Comparison of ENCODE assay signal across 17 cellular contexts in genomic region chr20:32526125-32526524, GRCh38. TPM values are rescaled to one million over a fixed set of nuclear protein-coding genes. Genes with fewer than 3 reads are reported as not detected.
DNase-seq lines count a peak whose midpoint lies in the region; ATAC-seq and TF ChIP-seq lines count a peak whose summit lies in the region.
"Had no signal": no experiment of that assay in that cellular context is flagged by ENCODE, and none has a peak within 500 bp of the region (broad histone marks: within the 10 kb centered on the region; RNA-seq: fewer than 3 reads in every experiment).

No MANE protein-coding gene starts in this region.

- H3K4me3 ChIP-seq in Caco-2 (ENCODE audit: low read depth, low read length) = no peak overlapping the region
- H3K4me3 ChIP-seq: esophagus squamous epithelium, right atrium auricular region had no signal

- intact Hi-C loops in left ventricle myocardium superior (cut with micrococcal nuclease) (no loop called here), left cardiac atrium (cut with DNase I) (no loop called here), activated B cell treated with CpG ODN at 0.5 μM for 24 hours (cut with micrococcal nuclease) (no loop called here), Caco-2 (cut with micrococcal nuclease; ENCODE audit: unreplicated experiment) (no loop called here)

- H3K36me3 Mint-ChIP-seq in activated B cell treated with CpG ODN at 0.5 μM for 24 hours (ENCODE audit: low read depth) (no peaks in the 10 kb centered on the region), glutamatergic neuron (ENCODE audit: unreplicated experiment) (no peaks in the 10 kb centered on the region), Caco-2 (ENCODE audit: insufficient read depth, unreplicated experiment) (no peaks in the 10 kb centered on the region)

- ATAC-seq in left ventricle myocardium superior = no peak
- no peak for ATAC-seq in left cardiac atrium
- no peak for ATAC-seq in activated B cell treated with CpG ODN at 0.5 μM for 24 hours (ENCODE audit: low read depth)
- ATAC-seq in GM21786 (IDR thresholded peaks at IDR 0.05; ENCODE audit: unreplicated experiment) = no peak
- ATAC-seq in GM18505 (IDR thresholded peaks at IDR 0.05; ENCODE audit: unreplicated experiment) = no peak
- ATAC-seq: HCT116 had no signal

- TF ChIP-seq CTCF in activated B cell treated with CpG ODN at 0.5 μM for 24 hours (IDR thresholded peaks at IDR 0.05) (no peak), glutamatergic neuron (IDR thresholded peaks at IDR 0.05; ENCODE audit: partially characterized antibody, unreplicated experiment) (no peak), Caco-2 (IDR thresholded peaks at IDR 0.05; ENCODE audit: insufficient read depth in 1 of 2, low read depth in 1 of 2, low read length in 1 of 2, severe bottlenecking in 1 of 2, unreplicated experiment in 1 of 2) (no peak)

- no TSS peak for BruUV-seq in Caco-2 (replicated peaks; lab: Mats Ljungman, UMichigan)

- H3K27me3 ChIP-seq in Caco-2 (replicated peaks; ENCODE audit: control insufficient read depth, insufficient read depth, low read length) = no peaks in the 10 kb centered on the region; the same call in 1 of the 2 replicates
- H3K27me3 ChIP-seq: right atrium auricular region had no signal

- no peaks in the 10 kb centered on the region for H3K9me3 Mint-ChIP-seq in activated B cell treated with CpG ODN at 0.5 μM for 24 hours
- H3K9me3 Mint-ChIP-seq in glutamatergic neuron (ENCODE audit: unreplicated experiment) = peaks cover 33% of the 10 kb centered on the region
- H3K9me3 Mint-ChIP-seq in Caco-2 (ENCODE audit: unreplicated experiment) = no peaks in the 10 kb centered on the region
- H3K9me3 Mint-ChIP-seq: mesothelial cell of epicardium had no signal

- POLR2A ChIA-PET in activated B cell treated with CpG ODN at 0.5 μM for 24 hours (lab: Charles Lee) (interaction anchor here (0.6 to 2.0 kb wide), 3 partner anchors 9 to 60 kb away, joined by 3 to 9 read pairs (median 5); no protein-coding TSS in a partner anchor), Caco-2 (lab: Charles Lee) (no interaction called here)

- H3K4me3 Mint-ChIP-seq in activated B cell treated with CpG ODN at 0.5 μM for 24 hours (peak overlapping the region; percentile 32), glutamatergic neuron (ENCODE audit: unreplicated experiment) (no peak overlapping the region), Caco-2 (ENCODE audit: unreplicated experiment) (no peak overlapping the region)
- H3K4me3 Mint-ChIP-seq: mesothelial cell of epicardium had no signal

- H3K4me1 ChIP-seq in Caco-2 = no peaks in the 10 kb centered on the region; the same call in 1 of the 2 replicates

- H3K27me3 Mint-ChIP-seq in activated B cell treated with CpG ODN at 0.5 μM for 24 hours = no peaks in the 10 kb centered on the region
- H3K27me3 Mint-ChIP-seq in glutamatergic neuron (ENCODE audit: unreplicated experiment) = peaks cover 26% of the 10 kb centered on the region
- no peaks in the 10 kb centered on the region for H3K27me3 Mint-ChIP-seq in Caco-2 (ENCODE audit: insufficient read depth, unreplicated experiment)

- no peaks in the 10 kb centered on the region for H3K36me3 ChIP-seq in Caco-2 (ENCODE audit: control insufficient read depth, insufficient read depth, low read length)
- H3K36me3 ChIP-seq: esophagus squamous epithelium, right atrium auricular region had no signal

- no peaks in the 10 kb centered on the region for H3K9me3 ChIP-seq in Caco-2
- H3K9me3 ChIP-seq: esophagus squamous epithelium, right atrium auricular region had no signal

- CTCF ChIA-PET in activated B cell treated with CpG ODN at 0.5 μM for 24 hours (lab: Charles Lee) = interaction anchor here (11.6 kb wide), 1 partner anchor 129 kb away, joined by 178 read pairs; no protein-coding TSS in a partner anchor
- CTCF ChIA-PET in Caco-2 (lab: Charles Lee) = interaction anchor here (0.7 to 1.0 kb wide), 2 partner anchors 9 to 127 kb away, joined by 3 to 5 read pairs; no protein-coding TSS in a partner anchor

- H3K4me1 Mint-ChIP-seq in activated B cell treated with CpG ODN at 0.5 μM for 24 hours (peaks cover 61% of the 10 kb centered on the region), glutamatergic neuron (ENCODE audit: low read depth, unreplicated experiment) (peaks cover 65% of the 10 kb centered on the region), Caco-2 (ENCODE audit: low read depth, unreplicated experiment) (no peaks in the 10 kb centered on the region)

- DNase-seq in left ventricle myocardium superior (peak; percentile 4), left cardiac atrium (no peak), activated B cell treated with CpG ODN at 0.5 μM for 24 hours (no peak), glutamatergic neuron (peak; percentile 8), NCI-H187 treated with DMSO at 0.1 percent for 48 hours (lab: John Stamatoyannopoulos, UW) (no peak), Caco-2 (no peak)
- DNase-seq: DMS 273 treated with DMSO at 0.1 percent for 48 hours; esophagus squamous epithelium; NCI-H1436 treated with DMSO at 0.1 percent for 48 hours; NCI-H2227 treated with DMSO at 0.1 percent for 48 hours; NK-92 treated with Interleukin-12 subunit alpha and Interleukin-12 subunit beta, amount 100 ng/mL, for 24 hours; substantia nigra had no signal

- H3K27ac Mint-ChIP-seq in activated B cell treated with CpG ODN at 0.5 μM for 24 hours (no peak overlapping the region), glutamatergic neuron (ENCODE audit: unreplicated experiment) (no peak overlapping the region), Caco-2 (ENCODE audit: unreplicated experiment) (no peak overlapping the region)
- H3K27ac Mint-ChIP-seq: mesothelial cell of epicardium had no signal

- no peak for TF ChIP-seq POLR2A in GM18505 (IDR thresholded peaks at IDR 0.05; ENCODE audit: borderline replicate concordance, extremely low read depth, insufficient read depth, insufficient read length)

RNA-seq across cellular contexts. Expression of gene NOL4L, which starts 59.0 kb away (rescaled TPM):
- total RNA-seq in left ventricle myocardium superior (5.2 TPM), left cardiac atrium (1 to 10 TPM; 8.5 to 9.7 TPM), activated B cell treated with CpG ODN at 0.5 μM for 24 hours (4.3 and 4.7 TPM in 2 replicates), glutamatergic neuron (ENCODE audit: unreplicated experiment) (106 TPM), Caco-2 (2022) (75.3 and 80.9 TPM in 2 replicates)

Comparison
In these comparisons a context has a peak if more than half of its experiments do, and no peak if none do; other contexts are left out.
1. DNase-seq: peak in left ventricle myocardium superior (single experiment) and glutamatergic neuron (single experiment); none in left cardiac atrium (single experiment), activated B cell treated with CpG ODN at 0.5 μM for 24 hours (single experiment), NCI-H187 treated with DMSO at 0.1 percent for 48 hours (single experiment) and Caco-2 (0 of 2).